1 cellular context compared by ENCODE assay signal in the genomic region with DNA sequence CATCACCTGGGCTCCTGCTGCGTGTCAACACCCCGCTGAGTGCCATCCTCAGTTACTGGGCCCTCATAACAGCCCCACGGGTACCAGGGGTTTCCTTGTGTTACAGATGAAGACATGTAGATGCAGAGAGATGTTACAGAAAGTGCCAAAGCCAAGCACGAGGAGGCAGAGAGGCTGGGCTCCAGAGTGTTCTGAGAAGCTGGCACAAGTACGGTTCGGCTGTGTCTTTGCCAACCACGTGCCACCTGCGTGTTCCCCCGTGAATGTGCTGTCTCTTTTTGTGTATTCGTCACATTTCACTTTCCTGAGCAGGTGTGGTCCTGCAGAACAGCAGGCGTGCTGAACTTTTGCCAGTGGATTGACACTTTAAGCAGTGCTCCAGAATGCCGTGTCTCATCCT.
TF ChIP-seq lines count a peak whose summit lies in the region.

No MANE protein-coding gene starts in this region.

TF ChIP-seq in H1, 55 proteins besides CTCF, POLR2A, EP300 and RAD21:
- TF ChIP-seq, protein P1, sequence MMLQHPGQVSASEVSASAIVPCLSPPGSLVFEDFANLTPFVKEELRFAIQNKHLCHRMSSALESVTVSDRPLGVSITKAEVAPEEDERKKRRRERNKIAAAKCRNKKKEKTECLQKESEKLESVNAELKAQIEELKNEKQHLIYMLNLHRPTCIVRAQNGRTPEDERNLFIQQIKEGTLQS (IDR thresholded peaks at IDR 0.05; ENCODE audit: insufficient read depth, low read depth, low read length): no peak
- TF ChIP-seq, protein P2, sequence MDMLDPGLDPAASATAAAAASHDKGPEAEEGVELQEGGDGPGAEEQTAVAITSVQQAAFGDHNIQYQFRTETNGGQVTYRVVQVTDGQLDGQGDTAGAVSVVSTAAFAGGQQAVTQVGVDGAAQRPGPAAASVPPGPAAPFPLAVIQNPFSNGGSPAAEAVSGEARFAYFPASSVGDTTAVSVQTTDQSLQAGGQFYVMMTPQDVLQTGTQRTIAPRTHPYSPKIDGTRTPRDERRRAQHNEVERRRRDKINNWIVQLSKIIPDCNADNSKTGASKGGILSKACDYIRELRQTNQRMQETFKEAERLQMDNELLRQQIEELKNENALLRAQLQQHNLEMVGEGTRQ (IDR thresholded peaks at IDR 0.05; ENCODE audit: low read length): no peak
- TF ChIP-seq SUZ12 (IDR thresholded peaks at IDR 0.05; ENCODE audit: low read length) (no peak), JUND (IDR thresholded peaks at IDR 0.05; ENCODE audit: low read length) (no peak), EZH2 (IDR thresholded peaks at IDR 0.05; ENCODE audit: low read depth, low read length, severe bottlenecking) (no peak)
